Comparison of ENCODE assay signal across 33 cellular contexts in the genomic region with DNA sequence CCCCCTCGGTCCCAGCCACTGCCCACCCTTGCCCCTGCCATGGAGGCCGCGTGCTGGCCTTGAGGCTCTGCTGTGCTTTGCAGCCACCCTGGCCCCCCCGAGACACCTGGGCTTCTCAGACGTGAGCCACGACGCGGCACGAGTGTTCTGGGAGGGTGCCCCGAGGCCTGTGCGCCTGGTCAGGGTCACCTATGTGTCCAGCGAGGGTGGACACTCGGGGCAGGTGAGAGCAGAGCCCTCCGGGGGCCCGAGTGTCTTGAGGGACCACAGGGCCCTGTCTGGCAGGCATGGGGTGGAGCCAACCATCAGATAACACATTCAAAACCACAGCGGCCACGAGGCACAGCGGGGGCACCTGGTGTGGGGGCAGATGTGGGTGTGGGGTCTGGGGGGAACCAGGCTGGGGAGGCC. TPM values are rescaled to one million over a fixed set of nuclear protein-coding genes. Genes with fewer than 3 reads are reported as not detected.
"Had no signal": no experiment of that assay in that cellular context is flagged by ENCODE, and none has a peak within 500 bp of the region (broad histone marks: within the 10 kb centered on the region; RNA-seq: fewer than 3 reads in every experiment).

No MANE protein-coding gene starts in this region.

- H3K36me3 Mint-ChIP-seq: naive thymus-derived CD8-positive, alpha-beta T cell had no signal

- H3K9me3 ChIP-seq: gastrocnemius medialis, left lung, lower lobe of right lung, ovary, psoas muscle, suprapubic skin, transverse colon, upper lobe of right lung, vagina had no signal

- DNase-seq: effector CD4-positive, alpha-beta T cell; endodermal cell; foreskin fibroblast; gastrocnemius medialis; head of caudate nucleus; lower lobe of right lung; nephron progenitor cell; occipital lobe; stimulated activated CD4-positive, alpha-beta T cell treated with anti-CD3 and anti-CD28 coated beads, Interleukin-12 subunit alpha, Interleukin-12 subunit beta, amount 100 ng/mL, for 4 hours; stimulated activated CD4-positive, alpha-beta T cell treated with anti-CD3 and anti-CD28 coated beads, Interleukin-1b, Interleukin-23, amount 100 ng/mL, for 48 hours; stimulated activated CD4-positive, alpha-beta T cell treated with anti-CD3 and anti-CD28 coated beads, Interleukin-4, amount 100 ng/mL, for 1 hour; stimulated activated CD8-positive, alpha-beta memory T cell treated with anti-CD3 and anti-CD28 coated beads, Interleukin-4, amount 100 ng/mL, for 48 hours; stimulated activated naive CD4-positive, alpha-beta T cell; stimulated activated naive CD8-positive, alpha-beta T cell treated with anti-CD3 and anti-CD28 coated beads, Interleukin-15, amount 100 ng/mL, for 72 hours; transverse colon; upper lobe of right lung had no signal

- ATAC-seq: esophagus mucosa; gastrocnemius medialis; naive thymus-derived CD8-positive, alpha-beta T cell; psoas muscle; sciatic nerve; stimulated activated naive CD8-positive, alpha-beta T cell treated with anti-CD3 and anti-CD28 coated beads, Interleukin-15, amount 100 ng/mL, for 72 hours; upper lobe of right lung had no signal

- H3K4me1 Mint-ChIP-seq: endodermal cell had no signal

- H3K27ac ChIP-seq: dorsolateral prefrontal cortex, epithelial cell of prostate, gastrocnemius medialis, left lung, lower lobe of right lung, ovary, psoas muscle, suprapubic skin, transverse colon, upper lobe of right lung, vagina had no signal

- H3K27ac Mint-ChIP-seq: endodermal cell; nephron progenitor cell; stimulated activated naive CD8-positive, alpha-beta T cell treated with anti-CD3 and anti-CD28 coated beads, Interleukin-15, amount 100 ng/mL, for 72 hours had no signal

- H3K4me3 Mint-ChIP-seq: endodermal cell; naive thymus-derived CD8-positive, alpha-beta T cell; nephron progenitor cell; stimulated activated naive CD8-positive, alpha-beta T cell treated with anti-CD3 and anti-CD28 coated beads, Interleukin-15, amount 100 ng/mL, for 72 hours had no signal

- H3K4me1 ChIP-seq: gastrocnemius medialis, psoas muscle, suprapubic skin, transverse colon, upper lobe of right lung, vagina had no signal

- H3K9me3 Mint-ChIP-seq: endodermal cell; naive thymus-derived CD8-positive, alpha-beta T cell; nephron progenitor cell; stimulated activated naive CD8-positive, alpha-beta T cell treated with anti-CD3 and anti-CD28 coated beads, Interleukin-15, amount 100 ng/mL, for 72 hours had no signal

- H3K4me2 ChIP-seq: smooth muscle cell had no signal

- H3K4me3 ChIP-seq: dorsolateral prefrontal cortex, gastrocnemius medialis, left lung, lower lobe of right lung, ovary, psoas muscle, smooth muscle cell, suprapubic skin, transverse colon, upper lobe of right lung, vagina had no signal

- H3K27me3 ChIP-seq: ovary, vagina had no signal

- FAIRE-seq: colon, keratinocyte had no signal

- H3K36me3 ChIP-seq: gastrocnemius medialis, left lung, lower lobe of right lung, ovary, suprapubic skin, transverse colon, upper lobe of right lung, vagina had no signal

RNA-seq across cellular contexts. Expression of gene COL20A1, which starts 18.9 kb away (rescaled TPM):
- total RNA-seq: esophagus mucosa, glomerular endothelial cell, left lung, lower lobe of right lung, mesenteric fat pad, psoas muscle, renal cortical epithelial cell, suprapubic skin, upper lobe of right lung, vagina had no signal

RNA-seq across cellular contexts. Expression of gene CHRNA4, which starts 49.3 kb away (rescaled TPM):
- total RNA-seq: esophagus mucosa; gastrocnemius medialis; glomerular endothelial cell; left lung; lower lobe of right lung; mesenteric fat pad; myocyte; naive thymus-derived CD8-positive, alpha-beta T cell; renal cortical epithelial cell; smooth muscle cell; suprapubic skin had no signal

RNA-seq across cellular contexts. Expression of gene NKAIN4, which starts 57.6 kb away (rescaled TPM):
- total RNA-seq: esophagus mucosa; gastrocnemius medialis; lower lobe of right lung; mesenteric fat pad; myocyte; naive thymus-derived CD8-positive, alpha-beta T cell; psoas muscle; upper lobe of right lung; vagina had no signal
